Comparison of ENCODE assay signal across 1 cellular context in genomic region chr3:99843590-99844260, GRCh38.
TF ChIP-seq lines count a peak whose summit lies in the region.

No MANE protein-coding gene starts in this region.

TF ChIP-seq in GM23338, 12 proteins besides CTCF, POLR2A, EP300 and RAD21 (continued from another document):
- no peak for TF ChIP-seq POLR2AphosphoS5 (IDR thresholded peaks at IDR 0.05; ENCODE audit: low read depth)
